In the genomic region with DNA sequence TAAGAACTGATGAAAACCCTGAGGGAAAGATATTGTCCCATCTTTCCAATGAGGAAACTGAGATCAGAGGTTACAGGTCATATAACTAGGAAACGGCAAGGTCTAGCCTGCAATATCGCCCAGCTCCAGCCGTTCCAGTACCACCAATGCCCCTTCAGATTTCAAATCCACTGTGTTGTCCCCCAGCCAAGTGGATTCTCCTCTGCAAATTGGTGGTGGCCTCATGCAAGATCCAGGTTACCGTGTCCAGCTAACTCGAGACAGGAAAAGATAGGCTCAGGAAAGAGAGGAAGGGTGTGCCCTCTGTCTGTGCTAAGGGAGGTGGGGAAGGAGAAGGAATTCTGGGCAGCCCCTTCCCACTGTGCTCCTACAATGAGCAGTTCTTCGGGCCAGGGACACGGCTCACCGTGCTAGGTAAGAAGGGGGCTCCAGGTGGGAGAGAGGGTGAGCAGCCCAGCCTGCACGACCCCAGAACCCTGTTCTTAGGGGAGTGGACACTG, we compare ENCODE assay signal across 11 cellular contexts. TPM values are rescaled to one million over a fixed set of nuclear protein-coding genes. Genes with fewer than 3 reads are reported as not detected.
DNase-seq lines count a peak whose midpoint lies in the region; ATAC-seq and TF ChIP-seq lines count a peak whose summit lies in the region.
"Had no signal": no experiment of that assay in that cellular context is flagged by ENCODE, and none has a peak within 500 bp of the region (broad histone marks: within the 10 kb centered on the region; RNA-seq: fewer than 3 reads in every experiment).

No MANE protein-coding gene starts in this region.

- H3K9ac ChIP-seq in HUES6 (ENCODE audit: low read length) (peak overlapping the region; percentile 53), SK-N-SH (no peak overlapping the region)

- WGBS in SK-N-SH (ENCODE audit: low lambda C conversion rate), result 74% methylated on average over 9 of the region's 9 CpGs

- TF ChIP-seq EP300 in SK-N-SH (IDR thresholded peaks at IDR 0.05; ENCODE audit: borderline replicate concordance in 1 of 2, low read depth in 1 of 2, low read length in 1 of 2), result no peak

- ATAC-seq in natural killer cell, result no peak

- H3K4me2 ChIP-seq in SK-N-SH, result no peak overlapping the region

- peak overlapping the region; percentile 92 to 100 (median 100) for H3K4me3 Mint-ChIP-seq in CD8-positive, alpha-beta memory T cell
- peak overlapping the region; percentile 99 for H3K4me3 Mint-ChIP-seq in natural killer cell

- H3K4me1 ChIP-seq in CD8-positive, alpha-beta memory T cell (ENCODE audit: insufficient read depth, low read length), result peaks cover 51% of the 10 kb centered on the region
- H3K4me1 ChIP-seq in HUES6 (ENCODE audit: control insufficient read depth, insufficient read depth, low read length), result peaks cover 38% of the 10 kb centered on the region
- peaks cover 0 to 9% of the 10 kb centered on the region in 2 experiments; a peak in 1 of 4 replicates for H3K4me1 ChIP-seq in SK-N-SH (ENCODE audit: control insufficient read depth in 1 of 2, insufficient read depth in 2 of 2, low read depth in 1 of 2, low read length in 1 of 2)

- no peak for DNase-seq in CD8-positive, alpha-beta memory T cell
- DNase-seq in choroid plexus epithelial cell (ENCODE audit: low read depth) (no peak), natural killer cell (no peak), NCI-H1436 (lab: John Stamatoyannopoulos, UW) (no peak), SK-N-SH (no peak), Kasumi-1 (lab: John Stamatoyannopoulos, UW) (no peak), AG08395 (ENCODE audit: low spot score) (no peak)
- DNase-seq: DMS53, NCI-H187, SHP77 had no signal

- POLR2A ChIA-PET in CD8-positive, alpha-beta memory T cell (lab: Charles Lee), result interaction anchor here (0.8 to 19.9 kb wide), 7 partner anchors 9 to 487 kb away, joined by 3 to 1213 read pairs (median 9); no protein-coding TSS in a partner anchor
- POLR2A ChIA-PET in SK-N-SH (lab: Yijun Ruan, JAX), result interaction anchor here (1.1 kb wide), 1 partner anchor 261 kb away, joined by 3 read pairs; no protein-coding TSS in a partner anchor

- intact Hi-C loops in natural killer cell (cut with micrococcal nuclease), result loop anchor here (1.0 to 10.0 kb wide), 2 partner anchors 8 to 579 kb away; no protein-coding TSS in a partner anchor

- no peaks in the 10 kb centered on the region for H3K27me3 ChIP-seq in CD8-positive, alpha-beta memory T cell (ENCODE audit: insufficient read depth, low read length, poor library complexity, severe bottlenecking)
- H3K27me3 ChIP-seq in HUES6 (ENCODE audit: control insufficient read depth, insufficient read depth, low read length), result peaks cover 91% of the 10 kb centered on the region
- peaks cover 61% of the 10 kb centered on the region for H3K27me3 ChIP-seq in SK-N-SH (ENCODE audit: insufficient read depth)

- H3K4me3 ChIP-seq in CD8-positive, alpha-beta memory T cell (ENCODE audit: low read length), result peak overlapping the region; percentile 79
- H3K4me3 ChIP-seq in HUES6 (ENCODE audit: low read depth, low read length) (peak overlapping the region; percentile 75), choroid plexus epithelial cell (ENCODE audit: low read depth, low read length) (peak overlapping the region; percentile 75), SK-N-SH (ENCODE audit: low read depth in 2 of 2, low read length in 1 of 2) (no peak overlapping the region)

- no peaks in the 10 kb centered on the region for H3K9me3 ChIP-seq in CD8-positive, alpha-beta memory T cell (ENCODE audit: low read length)
- no peaks in the 10 kb centered on the region for H3K9me3 ChIP-seq in HUES6 (ENCODE audit: control insufficient read depth, insufficient read depth, low read depth, low read length)
- no peaks in the 10 kb centered on the region for H3K9me3 ChIP-seq in SK-N-SH

- H3K4me1 Mint-ChIP-seq in CD8-positive, alpha-beta memory T cell, result peaks cover 60 to 70% (median 69%) of the 10 kb centered on the region in 3 donors
- peaks cover 74 to 90% of the 10 kb centered on the region in 2 donors for H3K4me1 Mint-ChIP-seq in natural killer cell

- no peaks in the 10 kb centered on the region for H3K79me2 ChIP-seq in SK-N-SH (ENCODE audit: insufficient read depth)

- H3K27ac Mint-ChIP-seq in CD8-positive, alpha-beta memory T cell, result peak overlapping the region; percentile 94 to 100 (median 100)
- peak overlapping the region; percentile 92 to 100 for H3K27ac Mint-ChIP-seq in natural killer cell

- no peak overlapping the region for H2AFZ ChIP-seq in SK-N-SH (ENCODE audit: low read depth)

- no peaks in the 10 kb centered on the region for H3F3A ChIP-seq in SK-N-SH (replicated peaks; ENCODE audit: insufficient read depth)

- CTCF ChIA-PET in CD8-positive, alpha-beta memory T cell (lab: Charles Lee), result interaction anchor here (0.9 to 21.1 kb wide), 3 partner anchors 10 to 407 kb away, joined by 3 to 508 read pairs (median 94); no protein-coding TSS in a partner anchor
- CTCF ChIA-PET in SK-N-SH (lab: Yijun Ruan, JAX), result interaction anchor here (0.8 to 15.4 kb wide), 8 partner anchors 13 to 261 kb away, joined by 4 to 163 read pairs (median 15); no protein-coding TSS in a partner anchor

- peaks cover 22% of the 10 kb centered on the region for H3K36me3 ChIP-seq in CD8-positive, alpha-beta memory T cell (ENCODE audit: insufficient read depth, low read length)
- H3K36me3 ChIP-seq in HUES6 (ENCODE audit: control insufficient read depth, insufficient read depth, low read length) (no peaks in the 10 kb centered on the region), SK-N-SH (replicated peaks in 1 of 2; ENCODE audit: control insufficient read depth in 1 of 2, insufficient read depth in 2 of 2, low read length in 1 of 2) (no peaks in the 10 kb centered on the region)

- TF ChIP-seq CTCF in choroid plexus epithelial cell (conservative IDR thresholded peaks at IDR 0.05; ENCODE audit: low read depth, low read length) (no peak), natural killer cell (IDR thresholded peaks at IDR 0.05) (no peak), SK-N-SH (IDR thresholded peaks at IDR 0.05) (no peak)

- H3K36me3 Mint-ChIP-seq in CD8-positive, alpha-beta memory T cell, result peaks cover 31 to 91% (median 41%) of the 10 kb centered on the region in 3 donors
- peaks cover 19% of the 10 kb centered on the region for H3K36me3 Mint-ChIP-seq in natural killer cell

- H3K9me3 Mint-ChIP-seq in CD8-positive, alpha-beta memory T cell, result peaks cover 0 to 5% (median 0%) of the 10 kb centered on the region in 5 donors
- no peaks in the 10 kb centered on the region for H3K9me3 Mint-ChIP-seq in natural killer cell

- no peaks in the 10 kb centered on the region for H4K20me1 ChIP-seq in SK-N-SH (ENCODE audit: insufficient read depth)

- H3K27me3 Mint-ChIP-seq in CD8-positive, alpha-beta memory T cell, result peaks cover 0 to 16% of the 10 kb centered on the region in 2 donors
- no peaks in the 10 kb centered on the region for H3K27me3 Mint-ChIP-seq in natural killer cell (ENCODE audit: low read depth in 2 of 2)

- H3K27ac ChIP-seq in CD8-positive, alpha-beta memory T cell (ENCODE audit: low read depth, low read length), result peak overlapping the region; percentile 95
- H3K27ac ChIP-seq in HUES6 (ENCODE audit: low read depth, low read length), result no peak overlapping the region
- no peak overlapping the region for H3K27ac ChIP-seq in SK-N-SH (ENCODE audit: low read depth in 2 of 2, low read length in 1 of 2)

- H3K9me2 ChIP-seq in SK-N-SH, result no peaks in the 10 kb centered on the region

- TF ChIP-seq RAD21 in SK-N-SH (IDR thresholded peaks at IDR 0.05; ENCODE audit: low read length), result no peak

TF ChIP-seq in SK-N-SH, 30 proteins besides CTCF, POLR2A, EP300 and RAD21 (continues in another document):
- no peak for TF ChIP-seq ELF1 (IDR thresholded peaks at IDR 0.05)
- no peak for TF ChIP-seq RXRA (IDR thresholded peaks at IDR 0.05; ENCODE audit: borderline replicate concordance, low read depth)
- no peak for TF ChIP-seq FOSL2 (IDR thresholded peaks at IDR 0.05; ENCODE audit: borderline replicate concordance, low read depth)
- TF ChIP-seq CHD2 (IDR thresholded peaks at IDR 0.05; ENCODE audit: low read length, partially characterized antibody), result no peak
- TF ChIP-seq USF2 (IDR thresholded peaks at IDR 0.05; ENCODE audit: borderline replicate concordance, low read depth, low read length), result no peak
- no peak for TF ChIP-seq TCF12 (IDR thresholded peaks at IDR 0.05)
- TF ChIP-seq POLR2AphosphoS5 (IDR thresholded peaks at IDR 0.05; ENCODE audit: low read depth, low read length), result no peak
- no peak for TF ChIP-seq FOXJ3 (CRISPR knock-in tag; IDR thresholded peaks at IDR 0.05)
- TF ChIP-seq, protein P1, sequence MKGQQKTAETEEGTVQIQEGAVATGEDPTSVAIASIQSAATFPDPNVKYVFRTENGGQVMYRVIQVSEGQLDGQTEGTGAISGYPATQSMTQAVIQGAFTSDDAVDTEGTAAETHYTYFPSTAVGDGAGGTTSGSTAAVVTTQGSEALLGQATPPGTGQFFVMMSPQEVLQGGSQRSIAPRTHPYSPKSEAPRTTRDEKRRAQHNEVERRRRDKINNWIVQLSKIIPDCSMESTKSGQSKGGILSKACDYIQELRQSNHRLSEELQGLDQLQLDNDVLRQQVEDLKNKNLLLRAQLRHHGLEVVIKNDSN (IDR thresholded peaks at IDR 0.05; ENCODE audit: borderline replicate concordance, low read depth), result no peak
- TF ChIP-seq GATA2 (CRISPR knock-in tag; IDR thresholded peaks at IDR 0.05), result no peak

RNA-seq across cellular contexts. Expression of gene PRSS2, which starts 25.3 kb away (rescaled TPM):
- not detected for total RNA-seq in CD8-positive, alpha-beta memory T cell
- polyA plus RNA-seq in CD8-positive, alpha-beta memory T cell, result not detected
- total RNA-seq in natural killer cell, result not detected
- polyA plus RNA-seq in SK-N-SH (2012; rRNA removed), result not detected in 2 replicates
- polyA plus RNA-seq in SK-N-SH (2012; cell fraction: cytosol; rRNA removed), result not detected in 2 replicates
- polyA plus RNA-seq in SK-N-SH (2012; cell fraction: nucleus; rRNA removed), result not detected in 2 replicates

RNA-seq across cellular contexts. Expression of gene PRSS1, which starts 46.8 kb away (rescaled TPM):
- total RNA-seq in CD8-positive, alpha-beta memory T cell, result not detected
- not detected for polyA plus RNA-seq in CD8-positive, alpha-beta memory T cell
- total RNA-seq in natural killer cell, result not detected
- polyA plus RNA-seq in SK-N-SH (2012; rRNA removed), result not detected in 2 replicates
- not detected in 2 replicates for polyA plus RNA-seq in SK-N-SH (2012; cell fraction: cytosol; rRNA removed)
- polyA plus RNA-seq in SK-N-SH (2012; cell fraction: nucleus; rRNA removed), result not detected in 2 replicates

RNA-seq across cellular contexts. Expression of gene EPHB6, which starts 58.8 kb away (rescaled TPM):
- total RNA-seq in CD8-positive, alpha-beta memory T cell, result 1 to 10 TPM; 6.0 to 8.1 TPM
- polyA plus RNA-seq in CD8-positive, alpha-beta memory T cell, result 13.7 TPM
- 1 to 10 TPM; 2.3 to 6.8 (median 6.5) TPM for total RNA-seq in natural killer cell
- polyA plus RNA-seq in SK-N-SH (2012; rRNA removed), result 1.2 and 1.8 TPM in 2 replicates
- polyA plus RNA-seq in SK-N-SH (2012; cell fraction: cytosol; rRNA removed), result 1.1 and 1.2 TPM in 2 replicates
- 4.0 and 4.7 TPM in 2 replicates for polyA plus RNA-seq in SK-N-SH (2012; cell fraction: nucleus; rRNA removed)

Comparison
In these comparisons a context has a peak if more than half of its experiments do, and no peak if none do; other contexts are left out.
1. H3K4me3 ChIP-seq: peak in CD8-positive, alpha-beta memory T cell (single experiment), HUES6 (single experiment) and choroid plexus epithelial cell (single experiment); none in SK-N-SH (0 of 2).